In the genomic region with DNA sequence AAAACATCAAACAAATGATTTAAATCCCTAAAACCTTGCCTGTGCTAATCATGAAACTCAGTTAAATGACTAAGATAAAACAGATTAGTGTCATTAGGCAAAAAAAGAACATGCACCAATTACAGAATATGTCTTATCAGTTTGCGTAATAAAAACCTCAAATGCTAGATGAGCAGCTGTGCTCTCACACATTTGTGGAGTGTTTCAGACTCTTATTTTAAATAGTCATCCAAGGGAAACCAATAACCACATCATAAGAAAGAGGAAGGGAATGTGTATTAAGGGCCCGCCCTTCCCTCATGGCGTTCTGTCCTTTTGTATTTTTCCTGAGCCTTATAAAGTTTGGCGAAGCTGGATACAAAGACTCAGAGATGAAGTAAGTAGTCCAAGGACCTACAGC, we compare ENCODE assay signal across 24 cellular contexts. TPM values are rescaled to one million over a fixed set of nuclear protein-coding genes. Genes with fewer than 3 reads are reported as not detected.
DNase-seq lines count a peak whose midpoint lies in the region; ATAC-seq, FAIRE-seq and TF ChIP-seq lines count a peak whose summit lies in the region.
"Had no signal": no experiment of that assay in that cellular context is flagged by ENCODE, and none has a peak within 500 bp of the region (broad histone marks: within the 10 kb centered on the region; RNA-seq: fewer than 3 reads in every experiment).

No MANE protein-coding gene starts in this region.

- H3K36me3 ChIP-seq in K562 (ENCODE audit: control insufficient read depth, insufficient read depth, low read length), result no peaks in the 10 kb centered on the region

- DNase-seq in Kasumi-1 (lab: John Stamatoyannopoulos, UW), result peak; percentile 44 to 68
- DNase-seq in NOMO-1 treated with dmso at 0.1 percent for 144 hours (lab: John Stamatoyannopoulos, UW; ENCODE audit: unreplicated experiment), result peak; percentile 32
- DNase-seq in K562 (ENCODE audit: extremely low read depth in 1 of 4, low spot score in 3 of 4), result no peak
- no peak for DNase-seq in glutamatergic neuron
- DNase-seq: Caco-2; CD4-positive, alpha-beta T cell; GF-D8; GM23248; HCEC 1CT; KBM-7; NCI-H1092 treated with DMSO at 0.1 percent for 48 hours; NCI-H146; NCI-H2029 treated with DMSO at 0.1 percent for 48 hours; NCI-H2171; NCI-H526; Right ventricle myocardium superior had no signal

- no peak for TF ChIP-seq EP300 in K562 (IDR thresholded peaks at IDR 0.05; ENCODE audit: low read length)

- no TSS peak for BruUV-seq in K562 (replicated peaks; lab: Mats Ljungman, UMichigan)

- TF ChIP-seq RAD21 in K562 (CRISPR knock-in tag; conservative IDR thresholded peaks at IDR 0.05 in 1 of 2, IDR thresholded peaks at IDR 0.05 in 1 of 2), result no peak

- no peak overlapping the region for H2AFZ ChIP-seq in K562 (ENCODE audit: low read depth, low read length)
- H2AFZ ChIP-seq: GM23248 had no signal

- TF ChIP-seq CTCF in K562 (IDR thresholded peaks at IDR 0.05 in 2 of 3, conservative IDR thresholded peaks at IDR 0.05 in 1 of 3; ENCODE audit: insufficient read depth in 2 of 3, low read depth in 1 of 3, low read length in 3 of 3) (no peak), glutamatergic neuron (IDR thresholded peaks at IDR 0.05; ENCODE audit: partially characterized antibody, unreplicated experiment) (no peak)

- H3K9ac ChIP-seq in K562 (ENCODE audit: insufficient read depth in 1 of 2, low read depth in 2 of 2, low read length in 2 of 2), result no peak overlapping the region
- H3K9ac ChIP-seq: GM23248 had no signal

- H3K4me3 Mint-ChIP-seq in glutamatergic neuron (ENCODE audit: unreplicated experiment), result no peak overlapping the region
- H3K4me3 Mint-ChIP-seq: CD4-positive, alpha-beta T cell; T-helper 1 cell treated with Interleukin-12 subunit alpha and Interleukin-12 subunit beta and Interleukin-4 antibody, amounts not matched to agents 30 μg/mL and 1 μg/mL, for 36 hours had no signal

- no peaks in the 10 kb centered on the region; a peak in 1 of 5 replicates for H3K27me3 ChIP-seq in K562 (ENCODE audit: control insufficient read depth in 2 of 2, insufficient read depth in 2 of 2, low read length in 2 of 2)

- no peaks in the 10 kb centered on the region; the same call in 1 of the 2 replicates for H3K9me3 ChIP-seq in K562 (replicated peaks; ENCODE audit: control insufficient read depth, insufficient read depth, low read depth, low read length)

- no peaks in the 10 kb centered on the region for H3K9me1 ChIP-seq in K562 (ENCODE audit: control insufficient read depth, insufficient read depth, low read length)

- WGBS in K562 (ENCODE audit: insufficient coverage, low coverage, missing lambda C conversion rate), result 77% methylated on average over 4 of the region's 4 CpGs

- H3K4me2 ChIP-seq in K562 (ENCODE audit: insufficient read depth, low read length), result no peak overlapping the region

- no peak for TF ChIP-seq POLR2A in K562 (conservative IDR thresholded peaks at IDR 0.05)

- no peaks in the 10 kb centered on the region; a peak in 1 of 5 replicates for H3K4me1 ChIP-seq in K562 (replicated peaks in 1 of 2; ENCODE audit: control insufficient read depth in 2 of 2, insufficient read depth in 2 of 2, low read length in 2 of 2)
- H3K4me1 ChIP-seq: Caco-2 had no signal

- no peaks in the 10 kb centered on the region for H4K20me1 ChIP-seq in K562 (replicated peaks; ENCODE audit: control insufficient read depth, insufficient read depth, low read length)

- no peaks in the 10 kb centered on the region for H3K4me1 Mint-ChIP-seq in glutamatergic neuron (ENCODE audit: low read depth, unreplicated experiment)

- H3K27ac Mint-ChIP-seq in glutamatergic neuron (ENCODE audit: unreplicated experiment), result no peak overlapping the region
- H3K27ac Mint-ChIP-seq: CD4-positive, alpha-beta T cell; T-helper 1 cell treated with Interleukin-12 subunit alpha and Interleukin-12 subunit beta and Interleukin-4 antibody, amounts not matched to agents 30 μg/mL and 1 μg/mL, for 36 hours had no signal

- POLR2A ChIA-PET in K562 (lab: Yijun Ruan, JAX), result no interaction called here

- H3K4me3 ChIP-seq in K562, result no peak overlapping the region
- H3K4me3 ChIP-seq: GM23248 had no signal

- in situ Hi-C loops in K562 (cut with MboI), result no loop called here

- H3K36me3 Mint-ChIP-seq in glutamatergic neuron (ENCODE audit: unreplicated experiment), result no peaks in the 10 kb centered on the region

- CTCF ChIA-PET in K562 (lab: Yijun Ruan, JAX; ENCODE audit: low intra/inter-chr PET ratio), result no interaction called here

- no peaks in the 10 kb centered on the region for H3K27me3 Mint-ChIP-seq in glutamatergic neuron (ENCODE audit: unreplicated experiment)
- H3K27me3 Mint-ChIP-seq: CD4-positive, alpha-beta T cell had no signal

- intact Hi-C loops in K562 (cut with micrococcal nuclease), result no loop called here

- H3K79me2 ChIP-seq in K562 (ENCODE audit: control insufficient read depth, insufficient read depth, low read length), result no peaks in the 10 kb centered on the region

- H3K27ac ChIP-seq in K562 (ENCODE audit: extremely low read depth, low read depth, low read length), result no peak overlapping the region
- H3K27ac ChIP-seq: GM23248 had no signal

- no peak for FAIRE-seq in K562 (lab: Jason Lieb, UNC)

- ATAC-seq in K562 (no peak), GM21367 (IDR thresholded peaks at IDR 0.05; ENCODE audit: unreplicated experiment) (no peak), HG03175 (IDR thresholded peaks at IDR 0.05; ENCODE audit: unreplicated experiment) (no peak), GM19328 (IDR thresholded peaks at IDR 0.05; ENCODE audit: unreplicated experiment) (no peak)
- ATAC-seq: SK-N-SH treated with all-trans-retinoic acid at 6 μM for 48 hours had no signal

- H3K9me3 Mint-ChIP-seq in glutamatergic neuron (ENCODE audit: unreplicated experiment), result no peaks in the 10 kb centered on the region
- H3K9me3 Mint-ChIP-seq: T-helper 1 cell treated with Interleukin-12 subunit alpha and Interleukin-12 subunit beta and Interleukin-4 antibody, amounts not matched to agents 30 μg/mL and 1 μg/mL, for 36 hours had no signal

RNA-seq across cellular contexts. Expression of a gene that starts 6.6 kb away (rescaled TPM):
- total RNA-seq in K562 (2011; cell fraction: chromatin; rRNA removed; ENCODE audit: low replicate concordance), result 3.4 and 12.0 TPM in 2 replicates
- total RNA-seq in K562 (2011; cell fraction: nucleolus; rRNA removed), result 1.8 and 3.3 TPM in 2 replicates
- 8.1 and 10.4 TPM in 2 replicates for total RNA-seq in K562 (2011; cell fraction: nucleoplasm; rRNA removed)
- total RNA-seq in K562 (2014; rRNA removed) (0.90 and 2.0 TPM in 2 replicates), K562 (2014; rRNA removed; fragmentation: Illumina TruSeq; extraction: Trizol) (4.4 and 4.8 TPM in 2 replicates), K562 (2015; rRNA removed; fragmentation: Illumina TruSeq; extraction: Trizol) (2.3 and 2.4 TPM in 2 replicates), K562 (2021) (1.3 and 1.8 TPM in 2 replicates), glutamatergic neuron (ENCODE audit: unreplicated experiment) (not detected)
- polyA plus RNA-seq in K562 (2011; rRNA removed) (0.65 TPM in 1 of 2 replicates, not detected in the other), K562 (2014; fragmentation: Illumina TruSeq; extraction: Trizol) (1.7 and 2.0 TPM in 2 replicates), K562 (2014; fragmentation: Nextera tagmentation; extraction: Ambion mirVana) (1 to 10 TPM; 1.3 to 1.9 TPM), K562 (2014; rRNA removed) (1.9 and 2.2 TPM in 2 replicates)
- 0.12 TPM in 1 of 2 replicates, not detected in the other for polyA plus RNA-seq in K562 (2011; cell fraction: cytosol; rRNA removed)
- 0.27 and 1.1 TPM in 2 replicates for polyA plus RNA-seq in K562 (2011; cell fraction: nucleus; rRNA removed)
- polyA plus RNA-seq in K562 (2012), result 0.70 and 1.4 TPM in 2 replicates
- 0.54 and 2.9 TPM in 2 replicates for polyA minus RNA-seq in K562 (2011; rRNA and poly(A)+ RNA removed)
- 0.86 TPM in 1 of 2 replicates, not detected in the other for polyA minus RNA-seq in K562 (2011; cell fraction: cytosol; rRNA and poly(A)+ RNA removed)
- polyA minus RNA-seq in K562 (2011; cell fraction: nucleus; rRNA and poly(A)+ RNA removed), result 1.00 and 3.8 TPM in 2 replicates
- total RNA-seq: Caco-2; CD4-positive, alpha-beta T cell; Daoy; GM23248; OCI-LY7; Right ventricle myocardium superior had no signal
- polyA plus RNA-seq: AG04450, GM23248 had no signal

Comparison
In these comparisons a context has a peak if more than half of its experiments do, and no peak if none do; other contexts are left out.
1. DNase-seq: peak in Kasumi-1 (2 of 2) and NOMO-1 treated with dmso at 0.1 percent for 144 hours (single experiment); none in K562 (0 of 4) and glutamatergic neuron (single experiment).